Comparison of ENCODE assay signal across 10 cellular contexts in genomic region chr19:2332341-2333026, GRCh38. TPM values are rescaled to one million over a fixed set of nuclear protein-coding genes. Genes with fewer than 3 reads are reported as not detected.
DNase-seq lines count a peak whose midpoint lies in the region; ATAC-seq lines count a peak whose summit lies in the region.
"Had no signal": no experiment of that assay in that cellular context is flagged by ENCODE, and none has a peak within 500 bp of the region (broad histone marks: within the 10 kb centered on the region; RNA-seq: fewer than 3 reads in every experiment).

No MANE protein-coding gene starts in this region.

- ATAC-seq in activated naive CD4-positive, alpha-beta T cell treated with anti-CD3 and anti-CD28 coated beads, Interleukin-2, amount 50 U/mL, for 72 hours: peak in 1 of 2 donors; percentile 45
- no peak for ATAC-seq in HG02798 (IDR thresholded peaks at IDR 0.05; ENCODE audit: poor library complexity, unreplicated experiment)

- peaks cover 9 to 11% of the 10 kb centered on the region in 2 donors for H3K9me3 Mint-ChIP-seq in activated naive CD4-positive, alpha-beta T cell treated with anti-CD3 and anti-CD28 coated beads, Interleukin-2, amount 50 U/mL, for 72 hours

- peak overlapping the region; percentile 38 to 50 (median 43) for H3K9ac ChIP-seq in skeletal muscle tissue (ENCODE audit: low read depth in 1 of 3, low read length in 3 of 3)

- H3K4me3 ChIP-seq in skeletal muscle tissue (ENCODE audit: low read length in 3 of 3): peak overlapping the region in 1 of 3 donors; percentile 41

- DNase-seq in NCI-H526 (lab: John Stamatoyannopoulos, UW): peak; percentile 47 to 67
- DNase-seq in NCI-H526 treated with DMSO at 0.1 percent for 48 hours (lab: John Stamatoyannopoulos, UW): no peak
- DNase-seq in NCI-H1436 treated with DMSO at 0.1 percent for 48 hours (lab: John Stamatoyannopoulos, UW): peak; percentile 60
- no peak for DNase-seq in activated naive CD4-positive, alpha-beta T cell treated with anti-CD3 and anti-CD28 coated beads, Interleukin-2, amount 50 U/mL, for 72 hours (ENCODE audit: low spot score in 2 of 2)
- no peak for DNase-seq in EL
- no peak for DNase-seq in NOMO-1 treated with DMSO at 0.1 percent for 48 hours (lab: John Stamatoyannopoulos, UW; ENCODE audit: unreplicated experiment)

- H3K27ac Mint-ChIP-seq in activated naive CD4-positive, alpha-beta T cell treated with anti-CD3 and anti-CD28 coated beads, Interleukin-2, amount 50 U/mL, for 72 hours: peak overlapping the region; percentile 72 to 90

- H3K36me3 ChIP-seq in skeletal muscle tissue (ENCODE audit: control insufficient read depth in 3 of 3, insufficient read depth in 3 of 3, low read length in 3 of 3): peaks cover 2 to 6% (median 2%) of the 10 kb centered on the region in 3 donors

- peak overlapping the region; percentile 84 for H3K27ac ChIP-seq in skeletal muscle tissue (ENCODE audit: low read depth, low read length)

- no peaks in the 10 kb centered on the region for H3K9me3 ChIP-seq in skeletal muscle tissue (ENCODE audit: control insufficient read depth in 3 of 3, low read length in 3 of 3)

- H3K4me1 ChIP-seq in skeletal muscle tissue (ENCODE audit: control insufficient read depth in 3 of 3, insufficient read depth in 3 of 3, low read length in 3 of 3): peaks cover 43 to 77% (median 53%) of the 10 kb centered on the region in 3 donors

- peaks cover 30 to 33% of the 10 kb centered on the region in 2 donors for H3K36me3 Mint-ChIP-seq in activated naive CD4-positive, alpha-beta T cell treated with anti-CD3 and anti-CD28 coated beads, Interleukin-2, amount 50 U/mL, for 72 hours

- H3K27me3 ChIP-seq in skeletal muscle tissue (ENCODE audit: control insufficient read depth in 3 of 3, insufficient read depth in 3 of 3, low read length in 3 of 3): no peaks in the 10 kb centered on the region

RNA-seq across cellular contexts. Expression of gene SPPL2B, which starts 4.0 kb away (rescaled TPM):
- 10 to 100 TPM; 38.5 to 61.6 TPM for total RNA-seq in activated naive CD4-positive, alpha-beta T cell treated with anti-CD3 and anti-CD28 coated beads, Interleukin-2, amount 50 U/mL, for 72 hours
- 11.0 TPM for total RNA-seq in skeletal muscle tissue

RNA-seq across cellular contexts. Expression of gene LSM7, which starts 4.1 kb away (rescaled TPM):
- 100 to 1,000 TPM; 115 to 140 TPM for total RNA-seq in activated naive CD4-positive, alpha-beta T cell treated with anti-CD3 and anti-CD28 coated beads, Interleukin-2, amount 50 U/mL, for 72 hours
- 49.1 TPM for total RNA-seq in skeletal muscle tissue

RNA-seq across cellular contexts. Expression of gene LINGO3, which starts 24.5 kb away (rescaled TPM):
- under 1 TPM in 1 of 2 donors, not detected in 1; 0.25 TPM for total RNA-seq in activated naive CD4-positive, alpha-beta T cell treated with anti-CD3 and anti-CD28 coated beads, Interleukin-2, amount 50 U/mL, for 72 hours
- total RNA-seq in skeletal muscle tissue: not detected
- total RNA-seq: endothelial cell of umbilical vein had no signal

RNA-seq across cellular contexts. Expression of gene TMPRSS9, which starts 27.6 kb away (rescaled TPM):
- not detected for total RNA-seq in activated naive CD4-positive, alpha-beta T cell treated with anti-CD3 and anti-CD28 coated beads, Interleukin-2, amount 50 U/mL, for 72 hours
- total RNA-seq in skeletal muscle tissue: under 0.01 TPM
- total RNA-seq: endothelial cell of umbilical vein had no signal

RNA-seq across cellular contexts. Expression of gene PEAK3, which starts 50.5 kb away (rescaled TPM):
- not detected for total RNA-seq in activated naive CD4-positive, alpha-beta T cell treated with anti-CD3 and anti-CD28 coated beads, Interleukin-2, amount 50 U/mL, for 72 hours
- total RNA-seq in skeletal muscle tissue: not detected
- total RNA-seq: endothelial cell of umbilical vein, NCI-H460 had no signal

Comparison
In these comparisons a context has a peak if more than half of its experiments do, and no peak if none do; other contexts are left out.
1. DNase-seq: peak in NCI-H526 (2 of 2) and NCI-H1436 treated with DMSO at 0.1 percent for 48 hours (single experiment); none in NCI-H526 treated with DMSO at 0.1 percent for 48 hours (single experiment), activated naive CD4-positive, alpha-beta T cell treated with anti-CD3 and anti-CD28 coated beads, Interleukin-2, amount 50 U/mL, for 72 hours (0 of 2), EL (single experiment) and NOMO-1 treated with DMSO at 0.1 percent for 48 hours (single experiment).